1 cellular context compared by ENCODE assay signal in the genomic region with DNA sequence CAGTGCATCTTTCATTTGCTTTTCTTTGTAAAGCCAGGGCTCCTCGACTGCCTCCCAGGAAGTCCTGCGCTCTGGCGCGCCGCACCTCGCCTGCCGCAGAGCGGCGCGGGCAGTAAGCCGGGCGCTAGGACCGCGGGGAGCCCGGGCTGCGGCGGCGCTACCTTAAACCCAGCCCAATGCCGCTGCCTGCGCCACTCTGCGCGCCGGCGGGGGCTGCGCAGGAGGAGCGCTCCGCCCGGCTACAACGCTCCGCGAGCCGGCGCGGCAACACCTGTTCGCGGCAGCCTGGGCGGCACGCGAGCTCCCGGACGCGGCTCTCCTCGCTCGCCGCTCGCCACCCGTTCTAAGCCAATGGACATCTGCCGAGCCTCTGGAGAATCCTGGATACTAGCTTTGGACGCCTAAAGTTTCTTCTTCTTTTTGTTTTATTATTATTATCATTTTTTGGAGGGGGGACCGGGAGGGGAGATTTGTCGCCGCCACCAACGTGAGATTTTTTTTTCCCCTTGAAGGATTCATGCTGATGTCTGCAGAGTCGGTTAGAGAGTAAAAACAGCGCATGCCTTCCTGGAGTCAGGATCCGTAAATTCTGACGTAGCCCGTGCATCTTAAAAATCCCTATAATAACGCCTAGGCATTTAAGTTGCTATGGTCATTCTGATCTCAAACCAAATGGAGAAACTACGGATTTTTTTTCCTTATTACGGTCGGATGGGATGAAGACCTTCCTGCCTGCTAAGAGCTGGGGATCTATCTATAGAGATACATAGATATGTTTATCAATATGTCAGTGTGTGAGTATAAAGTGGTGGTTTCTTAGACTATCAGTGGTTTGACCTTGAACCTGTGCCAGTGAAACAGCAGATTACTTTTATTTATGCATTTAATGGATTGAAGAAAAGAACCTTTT.
A peak's percentile ranks its signal among the peaks of the same experiment; 100 is the strongest.
TF ChIP-seq lines count a peak whose summit lies in the region.

A gene (plus strand): TSS at position 191 of the 910 bp plus-strand sequence. CDS start 840 bp downstream, outside the sequence.

TF ChIP-seq in endothelial cell of umbilical vein, 7 proteins besides CTCF, POLR2A, EP300 and RAD21:
- TF ChIP-seq JUN (IDR thresholded peaks at IDR 0.05; ENCODE audit: borderline replicate concordance, insufficient read depth, insufficient read length, low read depth) = no peak
- no peak for TF ChIP-seq FOS (IDR thresholded peaks at IDR 0.05; ENCODE audit: borderline replicate concordance, insufficient read depth, low read length)
- peak; percentile 36 for TF ChIP-seq EZH2 (IDR thresholded peaks at IDR 0.05; ENCODE audit: borderline replicate concordance, low read depth, low read length, severe bottlenecking)
- TF ChIP-seq, protein P1, sequence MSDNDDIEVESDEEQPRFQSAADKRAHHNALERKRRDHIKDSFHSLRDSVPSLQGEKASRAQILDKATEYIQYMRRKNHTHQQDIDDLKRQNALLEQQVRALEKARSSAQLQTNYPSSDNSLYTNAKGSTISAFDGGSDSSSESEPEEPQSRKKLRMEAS (IDR thresholded peaks at IDR 0.05; ENCODE audit: insufficient read depth, insufficient read length) = no peak
- no peak for TF ChIP-seq POLR2AphosphoS5 (IDR thresholded peaks at IDR 0.05; ENCODE audit: insufficient read depth, low read depth, low read length)
- no peak for TF ChIP-seq MYC (IDR thresholded peaks at IDR 0.05; ENCODE audit: low read depth, low read length)
